8 cellular contexts compared by ENCODE assay signal in genomic region chr1:86395771-86396502, GRCh38. TPM values are rescaled to one million over a fixed set of nuclear protein-coding genes. Genes with fewer than 3 reads are reported as not detected.
DNase-seq lines count a peak whose midpoint lies in the region; ATAC-seq, FAIRE-seq and TF ChIP-seq lines count a peak whose summit lies in the region.

Gene ODF2L (minus strand): TSS chr1:86396323. CDS start chr1:86387027, 9,296 bp downstream.

- H3K36me3 ChIP-seq in breast epithelium (no peaks in the 10 kb centered on the region), iPS-20b (ENCODE audit: insufficient read depth, low read depth, low read length) (no peaks in the 10 kb centered on the region)

- CTCF ChIA-PET in A549 (lab: Yijun Ruan, JAX) = interaction anchor here (1.1 kb wide), 1 partner anchor 308 kb away, joined by 3 read pairs; the partner anchor contains the start of gene SH3GLB1

- intact Hi-C loops in breast epithelium (cut with DNase I; ENCODE audit: low total_unique reads) = no loop called here

- H3K4me1 ChIP-seq in A549 (0 out of 3 replicates have a peak, but pooled peaks cover 3% of the 10 kb centered on the region), breast epithelium (peaks cover 0 to 4% of the 10 kb centered on the region in 2 donors), iPS-20b (ENCODE audit: insufficient read depth, low read length) (peaks cover 4% of the 10 kb centered on the region; the same call in 1 of the 2 replicates)

- TF ChIP-seq CTCF in A549 (IDR thresholded peaks at IDR 0.05) = no peak
- no peak for TF ChIP-seq CTCF in VCaP (conservative IDR thresholded peaks at IDR 0.05)
- no peak for TF ChIP-seq CTCF in breast epithelium (IDR thresholded peaks at IDR 0.05)

- ATAC-seq in A549 = peak; percentile 100
- peak; percentile 96 for ATAC-seq in GM18870 (IDR thresholded peaks at IDR 0.05; ENCODE audit: unreplicated experiment)
- peak; percentile 100 for ATAC-seq in HG03135 (IDR thresholded peaks at IDR 0.05; ENCODE audit: unreplicated experiment)

- 3% methylated on average over 27 of the region's 55 CpGs for WGBS in A549 (ENCODE audit: missing lambda C conversion rate)

- TF ChIP-seq RAD21 in A549 (conservative IDR thresholded peaks at IDR 0.05 in 1 of 2, IDR thresholded peaks at IDR 0.05 in 1 of 2) = no peak

- no peaks in the 10 kb centered on the region for H3K9me3 ChIP-seq in A549
- H3K9me3 ChIP-seq in breast epithelium = no peaks in the 10 kb centered on the region
- H3K9me3 ChIP-seq in iPS-20b (ENCODE audit: insufficient read depth, low read depth, low read length) = no peaks in the 10 kb centered on the region

- DNase-seq in A549 (ENCODE audit: low read depth in 1 of 2, low spot score in 1 of 2) (peak; percentile 56 to 79), NCI-H2196 treated with DMSO at 0.1 percent for 48 hours (lab: John Stamatoyannopoulos, UW; ENCODE audit: unreplicated experiment) (peak; percentile 70), breast epithelium (ENCODE audit: low spot score in 2 of 2) (peak; percentile 91)

- TF ChIP-seq POLR2A in A549 (IDR thresholded peaks at IDR 0.05; ENCODE audit: low read length) (peak; percentile 40), breast epithelium (IDR thresholded peaks at IDR 0.05) (peak; percentile 62)

- H3K27me3 ChIP-seq in breast epithelium (no peaks in the 10 kb centered on the region), iPS-20b (ENCODE audit: insufficient read depth, low read length) (no peaks in the 10 kb centered on the region)

- no peak for TF ChIP-seq EP300 in A549 (IDR thresholded peaks at IDR 0.05)

- H3K4me3 ChIP-seq in A549 (peak within 1 kb of the TSS; percentile 71), breast epithelium (peak within 1 kb of the TSS; percentile 76 to 95 (median 90)), iPS-20b (ENCODE audit: low read length) (peak within 1 kb of the TSS; percentile 97), skin epidermis (peak within 1 kb of the TSS; percentile 66 to 96 (median 83))

- H3K9ac ChIP-seq in iPS-20b (ENCODE audit: low read depth, low read length) = peak within 1 kb of the TSS; percentile 90; the same call in 1 of the 2 replicates

- POLR2A ChIA-PET in A549 (lab: Yijun Ruan, JAX) = interaction anchor here (0.5 to 0.7 kb wide), 3 partner anchors 14 to 999 kb away, joined by 3 to 4 read pairs (median 4); no protein-coding TSS in a partner anchor

- H3K27ac ChIP-seq in A549 = peak within 1 kb of the TSS; percentile 76 to 91
- peak within 1 kb of the TSS; percentile 73 for H3K27ac ChIP-seq in VCaP
- H3K27ac ChIP-seq in breast epithelium = peak within 1 kb of the TSS; percentile 92 to 95
- H3K27ac ChIP-seq in iPS-20b (ENCODE audit: low read length) = peak within 1 kb of the TSS; percentile 15
- H3K27ac ChIP-seq in skin epidermis = peak within 1 kb of the TSS; percentile 49 to 95 (median 87)

- peak within 1 kb of the TSS; percentile 64 for H3K4me2 ChIP-seq in A549

- no peak for FAIRE-seq in A549 (lab: Jason Lieb, UNC)

TF ChIP-seq in A549, 52 proteins besides CTCF, POLR2A, EP300 and RAD21:
- TF ChIP-seq REST (IDR thresholded peaks at IDR 0.05) (no peak), CBX8 (IDR thresholded peaks at IDR 0.05) (no peak), HOXB5 (CRISPR knock-in tag; IDR thresholded peaks at IDR 0.05) (no peak), ZSCAN20 (CRISPR knock-in tag; IDR thresholded peaks at IDR 0.05) (no peak), MAX (IDR thresholded peaks at IDR 0.05) (peak; percentile 53), CEBPB (IDR thresholded peaks at IDR 0.05) (no peak), JUN (IDR thresholded peaks at IDR 0.05) (peak in 1 of 2 experiments; percentile 26; a peak in 1 of 5 replicates), TP53 (CRISPR knock-in tag; IDR thresholded peaks at IDR 0.05) (no peak), KDM5A (IDR thresholded peaks at IDR 0.05) (no peak), FOSB (CRISPR knock-in tag; IDR thresholded peaks at IDR 0.05) (no peak), TFCP2L1 (CRISPR knock-in tag; IDR thresholded peaks at IDR 0.05) (no peak), CHD2 (IDR thresholded peaks at IDR 0.05; ENCODE audit: low read length, partially characterized antibody) (no peak), HMGXB4 (CRISPR knock-in tag; IDR thresholded peaks at IDR 0.05; ENCODE audit: borderline replicate concordance) (no peak), BHLHE40 (IDR thresholded peaks at IDR 0.05; ENCODE audit: low read depth, low read length) (no peak), HOXA7 (CRISPR knock-in tag; IDR thresholded peaks at IDR 0.05) (no peak), ZC3H11A (IDR thresholded peaks at IDR 0.05) (no peak), MAFK (IDR thresholded peaks at IDR 0.05; ENCODE audit: partially characterized antibody) (no peak), NFE2L2 (conservative IDR thresholded peaks at IDR 0.05; ENCODE audit: low read length) (no peak), EHMT2 (IDR thresholded peaks at IDR 0.05; ENCODE audit: low read depth) (no peak), FOXS1 (CRISPR knock-in tag; IDR thresholded peaks at IDR 0.05) (no peak), POLR2AphosphoS2 (conservative IDR thresholded peaks at IDR 0.05; ENCODE audit: low read length) (no peak), RFX5 (IDR thresholded peaks at IDR 0.05) (peak; percentile 45; the same call in 1 of the 2 replicates), RNF2 (IDR thresholded peaks at IDR 0.05; ENCODE audit: borderline replicate concordance, low read depth) (no peak)
- TF ChIP-seq, protein P1, sequence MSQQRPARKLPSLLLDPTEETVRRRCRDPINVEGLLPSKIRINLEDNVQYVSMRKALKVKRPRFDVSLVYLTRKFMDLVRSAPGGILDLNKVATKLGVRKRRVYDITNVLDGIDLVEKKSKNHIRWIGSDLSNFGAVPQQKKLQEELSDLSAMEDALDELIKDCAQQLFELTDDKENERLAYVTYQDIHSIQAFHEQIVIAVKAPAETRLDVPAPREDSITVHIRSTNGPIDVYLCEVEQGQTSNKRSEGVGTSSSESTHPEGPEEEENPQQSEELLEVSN (IDR thresholded peaks at IDR 0.05; ENCODE audit: borderline replicate concordance, low read depth) = peak; percentile 12; the same call in 1 of the 2 replicates
- TF ChIP-seq, protein P2, sequence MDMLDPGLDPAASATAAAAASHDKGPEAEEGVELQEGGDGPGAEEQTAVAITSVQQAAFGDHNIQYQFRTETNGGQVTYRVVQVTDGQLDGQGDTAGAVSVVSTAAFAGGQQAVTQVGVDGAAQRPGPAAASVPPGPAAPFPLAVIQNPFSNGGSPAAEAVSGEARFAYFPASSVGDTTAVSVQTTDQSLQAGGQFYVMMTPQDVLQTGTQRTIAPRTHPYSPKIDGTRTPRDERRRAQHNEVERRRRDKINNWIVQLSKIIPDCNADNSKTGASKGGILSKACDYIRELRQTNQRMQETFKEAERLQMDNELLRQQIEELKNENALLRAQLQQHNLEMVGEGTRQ (IDR thresholded peaks at IDR 0.05) = no peak

RNA-seq across cellular contexts. Expression of gene ODF2L, which starts in this region (rescaled TPM):
- polyA plus RNA-seq in A549 (2011; rRNA removed) (7.8 and 17.7 TPM in 2 replicates), A549 (2017; fragmentation: RNase III; extraction: RNeasy Plus Mini Kit Qiagen cat#74134 plus additional on column Dnase treatment) (10.0 to 10.7 TPM (median 10.7 TPM) in 3 replicates)
- polyA plus RNA-seq in A549 (2012; cell fraction: cytosol; rRNA removed) = 2.3 and 2.6 TPM in 2 replicates
- polyA plus RNA-seq in A549 (2012; cell fraction: nucleus; rRNA removed) = 2.7 and 2.9 TPM in 2 replicates
- polyA minus RNA-seq in A549 (2011; rRNA and poly(A)+ RNA removed) = 4.2 and 4.6 TPM in 2 replicates
- total RNA-seq in breast epithelium = 100 to 1,000 TPM in 1 of 3 donors, 10 to 100 TPM in 2; 39.8 to 122 (median 72.8) TPM

Comparison
In these comparisons a context has a peak if more than half of its experiments do, and no peak if none do; other contexts are left out.
1. Peak in every context shown above with its lines: DNase-seq, ATAC-seq, H3K4me3 ChIP-seq and H3K27ac ChIP-seq.
2. H3K27ac ChIP-seq: peak in every context shown above with its lines; median percentile 94 in breast epithelium; 87 in skin epidermis; 84 in A549; 73 in VCaP; 15 in iPS-20b.